7 cellular contexts compared by ENCODE assay signal in genomic region chr11:65651589-65652510, GRCh38. TPM values are rescaled to one million over a fixed set of nuclear protein-coding genes. Genes with fewer than 3 reads are reported as not detected.
DNase-seq lines count a peak whose midpoint lies in the region; ATAC-seq and TF ChIP-seq lines count a peak whose summit lies in the region.

No MANE protein-coding gene starts in this region.

- H3K4me3 ChIP-seq in lower lobe of right lung (peak overlapping the region; percentile 70), transverse colon (peak overlapping the region; percentile 28 to 58 (median 38))

- H3K36me3 ChIP-seq in lower lobe of right lung: peaks cover 75% of the 10 kb centered on the region
- peaks cover 0 to 18% (median 8%) of the 10 kb centered on the region in 4 donors for H3K36me3 ChIP-seq in transverse colon

- DNase-seq in NCI-H2029 (lab: John Stamatoyannopoulos, UW): peak; percentile 43
- peak in 2 of 61 donors; percentile 22 to 32 for DNase-seq in caudate nucleus (lab: John Stamatoyannopoulos, UW)
- peak; percentile 75 for DNase-seq in lower lobe of right lung
- peak; percentile 82 for DNase-seq in transverse colon

- WGBS in transverse colon (ENCODE audit: low coverage in 1 of 2), 2 donors: 0 to 23% methylated on average over 2 to 22 of the region's 28 CpGs

- ATAC-seq in GM18519 (IDR thresholded peaks at IDR 0.05; ENCODE audit: low FRiP score, unreplicated experiment) (peak; percentile 9), lower lobe of right lung (peak; percentile 0 to 2), GM21723 (IDR thresholded peaks at IDR 0.05; ENCODE audit: unreplicated experiment) (no peak), GM21390 (IDR thresholded peaks at IDR 0.05; ENCODE audit: unreplicated experiment) (no peak)

- TF ChIP-seq CTCF in lower lobe of right lung (IDR thresholded peaks at IDR 0.05): no peak
- TF ChIP-seq CTCF in transverse colon (IDR thresholded peaks at IDR 0.05): no peak

- in situ Hi-C loops in transverse colon (cut with MboI; ENCODE audit: low pct_ligation_motif_present in 1 of 4, low pct_unique_long_range_greater_than_20kb in 1 of 4, low sequenced_read_pairs in 3 of 4): no loop called here

- H3K27ac ChIP-seq in caudate nucleus (ENCODE audit: low read depth, low read length) (peak overlapping the region; percentile 98), lower lobe of right lung (peak overlapping the region; percentile 96), transverse colon (peak overlapping the region; percentile 91 to 99 (median 96))

- H3K9me3 ChIP-seq in lower lobe of right lung (no peaks in the 10 kb centered on the region), transverse colon (no peaks in the 10 kb centered on the region)

- no peak for TF ChIP-seq EP300 in transverse colon (IDR thresholded peaks at IDR 0.05; ENCODE audit: low read depth)

- TF ChIP-seq POLR2A in transverse colon (IDR thresholded peaks at IDR 0.05): no peak

- intact Hi-C loops in lower lobe of right lung (cut with DNase I): no loop called here
- intact Hi-C loops in transverse colon (cut with DNase I; ENCODE audit: low total_unique reads): no loop called here

- H3K27me3 ChIP-seq in lower lobe of right lung (ENCODE audit: low read depth): no peaks in the 10 kb centered on the region
- H3K27me3 ChIP-seq in transverse colon: no peaks in the 10 kb centered on the region

- peaks cover 52% of the 10 kb centered on the region for H3K4me1 ChIP-seq in lower lobe of right lung
- H3K4me1 ChIP-seq in transverse colon: peaks cover 25 to 43% (median 32%) of the 10 kb centered on the region in 4 donors

RNA-seq across cellular contexts. Expression of gene RELA, which starts 10.9 kb away (rescaled TPM):
- 68.9 TPM for total RNA-seq in lower lobe of right lung
- 10 to 100 TPM; 45.8 to 95.8 (median 58.4) TPM for total RNA-seq in transverse colon

RNA-seq across cellular contexts. Expression of gene SIPA1, which starts 13.9 kb away (rescaled TPM):
- 102 TPM for total RNA-seq in lower lobe of right lung
- total RNA-seq in transverse colon: 100 to 1,000 TPM in 1 of 4 donors, 10 to 100 TPM in 3; 22.4 to 174 (median 30.9) TPM

RNA-seq across cellular contexts. Expression of gene PCNX3, which starts 36.3 kb away (rescaled TPM):
- total RNA-seq in lower lobe of right lung (32.4 TPM), transverse colon (10 to 100 TPM; 56.4 to 89.0 (median 62.4) TPM)

RNA-seq across cellular contexts. Expression of gene MAP3K11, which starts 37.8 kb away (rescaled TPM):
- 113 TPM for total RNA-seq in lower lobe of right lung
- 100 to 1,000 TPM in 2 of 4 donors, 10 to 100 TPM in 2; 82.3 to 211 (median 94.8) TPM for total RNA-seq in transverse colon

RNA-seq across cellular contexts. Expression of gene KCNK7, which starts 56.2 kb away (rescaled TPM):
- total RNA-seq in lower lobe of right lung (1.7 TPM), transverse colon (1 to 10 TPM in 1 of 4 donors, under 1 TPM in 1, not detected in 2; 0.27 to 1.6 TPM)

Comparison
In these comparisons a context has a peak if more than half of its experiments do, and no peak if none do; other contexts are left out.
1. ATAC-seq: peak in GM18519 (single experiment) and lower lobe of right lung (2 of 2); none in GM21723 (single experiment) and GM21390 (single experiment).
2. Peak in every context shown above with its lines, with median percentiles within 50 percentile points of each other: H3K27ac ChIP-seq.